8 cellular contexts compared by ENCODE assay signal in genomic region chr18:11654736-11655604, GRCh38. TPM values are rescaled to one million over a fixed set of nuclear protein-coding genes. Genes with fewer than 3 reads are reported as not detected.
A peak's percentile ranks its signal among the peaks of the same experiment; 100 is the strongest.
DNase-seq lines count a peak whose midpoint lies in the region; ATAC-seq and TF ChIP-seq lines count a peak whose summit lies in the region.

No MANE protein-coding gene starts in this region.

- peak; percentile 55 to 81 (median 70) for TF ChIP-seq CTCF in heart left ventricle (IDR thresholded peaks at IDR 0.05)

- no peak overlapping the region for H2AFZ ChIP-seq in trophoblast cell (ENCODE audit: insufficient read depth, low read length, poor library complexity)

- H3K9me3 ChIP-seq in heart left ventricle (peaks cover 0 to 3% (median 0%) of the 10 kb centered on the region in 12 donors), trophoblast cell (ENCODE audit: insufficient read depth, low read depth, low read length) (no peaks in the 10 kb centered on the region)

- H2AK5ac ChIP-seq in trophoblast cell (ENCODE audit: low read length) = no peak overlapping the region

- H3K14ac ChIP-seq in trophoblast cell (ENCODE audit: low read length) = no peak overlapping the region

- no peak overlapping the region for H2BK12ac ChIP-seq in trophoblast cell (ENCODE audit: low read length)

- H3K4me3 Mint-ChIP-seq in activated T-helper 1 cell treated with anti-CD3 and anti-CD28 coated beads, Interleukin-12 subunit alpha, Interleukin-12 subunit beta, Interleukin-2, Interleukin-4 antibody, amounts not matched to agents 30 ng/mL and 10 ng/mL and 1 ng/mL, durations not matched to agents 14 hours and 24 hours and 36 hours = no peak overlapping the region

- no peaks in the 10 kb centered on the region for H3K36me3 ChIP-seq in heart left ventricle
- no peaks in the 10 kb centered on the region for H3K36me3 ChIP-seq in trophoblast cell (ENCODE audit: control insufficient read depth in 1 of 2, insufficient read depth in 2 of 2, low read length in 2 of 2)

- H3K36me3 Mint-ChIP-seq in activated T-helper 1 cell treated with anti-CD3 and anti-CD28 coated beads, Interleukin-12 subunit alpha, Interleukin-12 subunit beta, Interleukin-2, Interleukin-4 antibody, amounts not matched to agents 30 ng/mL and 10 ng/mL and 1 ng/mL, durations not matched to agents 14 hours and 24 hours and 36 hours (ENCODE audit: low read depth) = no peaks in the 10 kb centered on the region

- ATAC-seq in heart left ventricle (peak in 3 of 4 donors; percentile 70 to 77 (median 72)), HG03378 (IDR thresholded peaks at IDR 0.05; ENCODE audit: unreplicated experiment) (no peak)

- no peaks in the 10 kb centered on the region for H3K79me2 ChIP-seq in trophoblast cell (ENCODE audit: control insufficient read depth, insufficient read depth, low read length, poor library complexity)

- H3K79me1 ChIP-seq in trophoblast cell (ENCODE audit: low read length) = no peaks in the 10 kb centered on the region

- H3K4me3 ChIP-seq in heart left ventricle = peak overlapping the region in 1 of 12 donors; percentile 5
- no peak overlapping the region for H3K4me3 ChIP-seq in trophoblast cell (ENCODE audit: low read depth, low read length)

- intact Hi-C loops in heart left ventricle (cut with DNase I) = loop anchor here in 8 of 10 donors (2.0 to 10.0 kb wide), 6 partner anchors 70 to 384 kb away; partner anchors contain the start of gene CHMP1B (in 1 of the 8)
- intact Hi-C loops in activated T-helper 1 cell treated with anti-CD3 and anti-CD28 coated beads, Interleukin-12 subunit alpha, Interleukin-12 subunit beta, Interleukin-2, Interleukin-4 antibody, amounts not matched to agents 30 ng/mL and 10 ng/mL and 1 ng/mL, durations not matched to agents 14 hours and 24 hours and 36 hours (cut with micrococcal nuclease) = loop anchor here (5.0 kb wide), 1 partner anchor 282 kb away; no protein-coding TSS in a partner anchor

- no peak overlapping the region for H2BK5ac ChIP-seq in trophoblast cell (ENCODE audit: low read depth, low read length, poor library complexity)

- peak overlapping the region; percentile 11 for H3K4me2 ChIP-seq in trophoblast cell (ENCODE audit: low read length)

- no peaks in the 10 kb centered on the region for H3K4me1 Mint-ChIP-seq in activated T-helper 1 cell treated with anti-CD3 and anti-CD28 coated beads, Interleukin-12 subunit alpha, Interleukin-12 subunit beta, Interleukin-2, Interleukin-4 antibody, amounts not matched to agents 30 ng/mL and 10 ng/mL and 1 ng/mL, durations not matched to agents 14 hours and 24 hours and 36 hours (ENCODE audit: low read depth)

- peaks cover 15% of the 10 kb centered on the region for H3K27me3 Mint-ChIP-seq in activated T-helper 1 cell treated with anti-CD3 and anti-CD28 coated beads, Interleukin-12 subunit alpha, Interleukin-12 subunit beta, Interleukin-2, Interleukin-4 antibody, amounts not matched to agents 30 ng/mL and 10 ng/mL and 1 ng/mL, durations not matched to agents 14 hours and 24 hours and 36 hours (ENCODE audit: insufficient read depth)

- H3K4me1 ChIP-seq in heart left ventricle (peaks cover 0 to 5% (median 0%) of the 10 kb centered on the region in 12 donors), trophoblast cell (ENCODE audit: control insufficient read depth in 1 of 2, insufficient read depth in 2 of 2, low read length in 2 of 2) (no peaks in the 10 kb centered on the region)

- H3K27ac ChIP-seq in heart left ventricle = no peak overlapping the region
- no peak overlapping the region for H3K27ac ChIP-seq in trophoblast cell (ENCODE audit: low read depth, low read length)

- no peak overlapping the region for H2BK120ac ChIP-seq in trophoblast cell (ENCODE audit: insufficient read depth, low read length, poor library complexity)

- peak; percentile 21 to 60 for DNase-seq in activated CD4-positive, alpha-beta T cell treated with anti-CD3 and anti-CD28 coated beads for 24 hours (ENCODE audit: low read depth in 2 of 2)
- DNase-seq in activated CD4-positive, alpha-beta T cell treated with anti-CD3 and anti-CD28 coated beads for 1 hour = no peak
- peak; percentile 73 for DNase-seq in NCI-H82 (lab: John Stamatoyannopoulos, UW)
- peak; percentile 78 for DNase-seq in activated effector memory CD4-positive, alpha-beta T cell treated with anti-CD3 and anti-CD28 coated beads, Interleukin-2, amount 50 U/mL, for 16 hours
- DNase-seq in heart left ventricle = peak in 3 of 5 donors; percentile 20 to 50 (median 42)
- DNase-seq in trophoblast cell = peak in 1 of 2 donors; percentile 57
- DNase-seq in activated T-helper 1 cell treated with anti-CD3 and anti-CD28 coated beads, Interleukin-12 subunit alpha, Interleukin-12 subunit beta, Interleukin-2, Interleukin-4 antibody, amounts not matched to agents 30 ng/mL and 10 ng/mL and 1 ng/mL, durations not matched to agents 14 hours and 24 hours and 36 hours (ENCODE audit: low spot score) = no peak

- H3K27me3 ChIP-seq in heart left ventricle (peaks cover 0 to 31% (median 0%) of the 10 kb centered on the region in 9 donors), trophoblast cell (ENCODE audit: insufficient read depth, low read length) (no peaks in the 10 kb centered on the region)

- H4K8ac ChIP-seq in trophoblast cell (ENCODE audit: low read depth, low read length) = no peak overlapping the region

- H3K4ac ChIP-seq in trophoblast cell (ENCODE audit: low read depth, low read length) = no peak overlapping the region

- no peak overlapping the region for H4K91ac ChIP-seq in trophoblast cell (ENCODE audit: low read depth, low read length)

- 34 to 39% (median 37%) methylated on average over 28 to 32 of the region's 32 CpGs for WGBS in heart left ventricle, 4 donors
- no CpG with 5 or more reads among the region's 32 CpGs for WGBS in trophoblast cell (ENCODE audit: extremely low coverage, insufficient coverage, insufficient read length)

- no peak for TF ChIP-seq POLR2A in heart left ventricle (IDR thresholded peaks at IDR 0.05)

- no peak overlapping the region for H3K9ac ChIP-seq in trophoblast cell (ENCODE audit: low read length)

- no peak overlapping the region for H3K23ac ChIP-seq in trophoblast cell (ENCODE audit: low read length)

- no peak overlapping the region for H3K27ac Mint-ChIP-seq in activated T-helper 1 cell treated with anti-CD3 and anti-CD28 coated beads, Interleukin-12 subunit alpha, Interleukin-12 subunit beta, Interleukin-2, Interleukin-4 antibody, amounts not matched to agents 30 ng/mL and 10 ng/mL and 1 ng/mL, durations not matched to agents 14 hours and 24 hours and 36 hours

- H3K18ac ChIP-seq in trophoblast cell (ENCODE audit: low read length) = no peak overlapping the region

- no peak overlapping the region for H4K12ac ChIP-seq in trophoblast cell (ENCODE audit: low read depth, low read length)

- H3K9me3 Mint-ChIP-seq in activated T-helper 1 cell treated with anti-CD3 and anti-CD28 coated beads, Interleukin-12 subunit alpha, Interleukin-12 subunit beta, Interleukin-2, Interleukin-4 antibody, amounts not matched to agents 30 ng/mL and 10 ng/mL and 1 ng/mL, durations not matched to agents 14 hours and 24 hours and 36 hours = no peaks in the 10 kb centered on the region

RNA-seq across cellular contexts. Expression of gene GNAL, which starts 34.1 kb away (rescaled TPM):
- total RNA-seq in heart left ventricle = 1 to 10 TPM; 1.1 to 5.9 (median 1.8) TPM
- polyA plus RNA-seq in heart left ventricle = under 1 TPM; 0.76 to 0.84 TPM
- 0.25 and 0.30 TPM in 2 replicates for polyA plus RNA-seq in trophoblast cell (2013)
- 0.21 and 0.24 TPM in 2 replicates for total RNA-seq in activated T-helper 1 cell treated with anti-CD3 and anti-CD28 coated beads, Interleukin-12 subunit alpha, Interleukin-12 subunit beta, Interleukin-2, Interleukin-4 antibody, amounts not matched to agents 30 ng/mL and 10 ng/mL and 1 ng/mL, durations not matched to agents 14 hours and 24 hours and 36 hours

RNA-seq across cellular contexts. Expression of gene SLC35G4, which starts 45.6 kb away (rescaled TPM):
- total RNA-seq in heart left ventricle = not detected
- polyA plus RNA-seq in heart left ventricle = not detected
- not detected in 2 replicates for polyA plus RNA-seq in trophoblast cell (2013)
- not detected in 2 replicates for total RNA-seq in activated T-helper 1 cell treated with anti-CD3 and anti-CD28 coated beads, Interleukin-12 subunit alpha, Interleukin-12 subunit beta, Interleukin-2, Interleukin-4 antibody, amounts not matched to agents 30 ng/mL and 10 ng/mL and 1 ng/mL, durations not matched to agents 14 hours and 24 hours and 36 hours

Comparison
In these comparisons a context has a peak if more than half of its experiments do, and no peak if none do; other contexts are left out.
1. DNase-seq: peak in activated CD4-positive, alpha-beta T cell treated with anti-CD3 and anti-CD28 coated beads for 24 hours (2 of 2), NCI-H82 (single experiment), activated effector memory CD4-positive, alpha-beta T cell treated with anti-CD3 and anti-CD28 coated beads, Interleukin-2, amount 50 U/mL, for 16 hours (single experiment) and heart left ventricle (3 of 5); none in activated CD4-positive, alpha-beta T cell treated with anti-CD3 and anti-CD28 coated beads for 1 hour (single experiment) and activated T-helper 1 cell treated with anti-CD3 and anti-CD28 coated beads, Interleukin-12 subunit alpha, Interleukin-12 subunit beta, Interleukin-2, Interleukin-4 antibody, amounts not matched to agents 30 ng/mL and 10 ng/mL and 1 ng/mL, durations not matched to agents 14 hours and 24 hours and 36 hours (single experiment).